Comparison of ENCODE assay signal across 9 cellular contexts in the genomic region with DNA sequence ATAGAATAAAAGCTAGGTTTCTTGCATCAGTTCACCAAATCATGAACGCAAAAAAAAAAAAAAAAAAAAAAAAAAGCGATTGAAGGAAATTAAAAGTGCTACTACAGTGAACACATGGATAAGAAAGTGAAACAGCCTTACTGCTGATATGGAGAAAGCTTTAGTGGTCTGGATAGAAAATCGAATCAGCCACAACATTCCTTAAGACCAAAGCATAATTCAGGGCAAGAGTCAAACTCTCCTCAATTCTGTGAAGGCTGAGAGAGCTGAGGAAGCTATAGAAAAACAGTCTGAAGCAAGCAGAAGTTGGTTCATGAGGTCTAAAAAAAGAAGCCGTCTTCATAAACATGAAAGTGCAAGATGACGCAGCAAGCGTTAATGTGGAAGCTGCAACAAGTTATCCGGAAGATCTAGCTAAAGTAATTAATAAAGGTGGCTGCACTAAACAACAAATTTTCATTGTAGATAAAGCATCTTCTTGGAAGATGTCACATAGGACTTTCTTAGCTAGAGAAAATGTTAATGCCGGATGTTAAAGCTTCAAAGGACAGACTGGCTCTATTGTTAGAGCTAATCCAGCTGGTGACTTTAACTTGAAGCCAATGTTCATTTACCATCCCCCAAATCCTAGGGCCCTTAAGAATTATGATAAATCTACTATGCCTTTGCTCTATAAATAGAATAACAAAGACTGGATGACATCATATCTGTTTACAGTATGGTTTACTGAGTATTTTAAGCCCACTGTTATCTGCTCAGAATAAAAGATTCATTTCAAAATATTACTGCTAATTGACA. TPM values are rescaled to one million over a fixed set of nuclear protein-coding genes. Genes with fewer than 3 reads are reported as not detected.
DNase-seq lines count a peak whose midpoint lies in the region; ATAC-seq, FAIRE-seq and TF ChIP-seq lines count a peak whose summit lies in the region.
"Had no signal": no experiment of that assay in that cellular context is flagged by ENCODE, and none has a peak within 500 bp of the region (broad histone marks: within the 10 kb centered on the region; RNA-seq: fewer than 3 reads in every experiment).

No MANE protein-coding gene starts in this region.

- CTCF ChIA-PET in activated naive CD4-positive, alpha-beta T cell treated with anti-CD3 and anti-CD28 coated beads, Interleukin-2, amount 10 ng/mL, durations not matched to agents 7 days and 5 days (lab: Charles Lee) = no interaction called here
- CTCF ChIA-PET in activated CD8-positive, alpha-beta T cell treated with anti-CD3 and anti-CD28 coated beads, Interleukin-2, amount 10 ng/mL, durations not matched to agents 7 days and 5 days (lab: Charles Lee) = interaction anchor here (1.2 kb wide), 2 partner anchors 11 to 17 kb away, joined by 3 read pairs; no protein-coding TSS in a partner anchor
- CTCF ChIA-PET in activated CD4-positive, alpha-beta memory T cell treated with anti-CD3 and anti-CD28 coated beads for 36 hours (lab: Charles Lee) = no interaction called here

- DNase-seq in activated naive CD4-positive, alpha-beta T cell treated with anti-CD3 and anti-CD28 coated beads, Interleukin-2, amount 10 ng/mL, durations not matched to agents 7 days and 5 days = no peak
- no peak for DNase-seq in activated naive CD4-positive, alpha-beta T cell treated with anti-CD3 and anti-CD28 coated beads, Interleukin-2, amount 50 U/mL, for 72 hours (ENCODE audit: low spot score in 2 of 2)
- no peak for DNase-seq in activated CD8-positive, alpha-beta T cell treated with anti-CD3 and anti-CD28 coated beads, Interleukin-2, amount 10 ng/mL, durations not matched to agents 7 days and 5 days
- DNase-seq in kidney glomerular epithelial cell (lab: John Stamatoyannopoulos, UW) (peak; percentile 35), uterus (no peak), D721Med (ENCODE audit: insufficient read length, low spot score) (no peak), sciatic nerve (ENCODE audit: low spot score) (no peak)
- DNase-seq in activated CD4-positive, alpha-beta memory T cell treated with anti-CD3 and anti-CD28 coated beads for 36 hours = no peak

- H3K4me1 Mint-ChIP-seq in activated naive CD4-positive, alpha-beta T cell treated with anti-CD3 and anti-CD28 coated beads, Interleukin-2, amount 10 ng/mL, durations not matched to agents 7 days and 5 days = peaks cover 2% of the 10 kb centered on the region
- H3K4me1 Mint-ChIP-seq in activated CD8-positive, alpha-beta T cell treated with anti-CD3 and anti-CD28 coated beads, Interleukin-2, amount 10 ng/mL, durations not matched to agents 7 days and 5 days (ENCODE audit: low read depth) = no peaks in the 10 kb centered on the region
- no peaks in the 10 kb centered on the region for H3K4me1 Mint-ChIP-seq in activated CD4-positive, alpha-beta memory T cell treated with anti-CD3 and anti-CD28 coated beads for 36 hours (ENCODE audit: low read depth)

- H3K27me3 ChIP-seq in uterus = no peaks in the 10 kb centered on the region

- no peak for FAIRE-seq in D721Med (lab: Jason Lieb, UNC)

- no peaks in the 10 kb centered on the region for H3K9me3 ChIP-seq in uterus

- H3K27ac ChIP-seq in uterus = peak overlapping the region; percentile 60 to 84

- H3K36me3 ChIP-seq in uterus = no peaks in the 10 kb centered on the region

- H3K4me1 ChIP-seq in uterus = no peaks in the 10 kb centered on the region

- TF ChIP-seq CTCF in uterus (IDR thresholded peaks at IDR 0.05) (no peak), D721Med (IDR thresholded peaks at IDR 0.05; ENCODE audit: insufficient read depth, missing control alignments) (no peak)

- no peak for TF ChIP-seq POLR2A in uterus (IDR thresholded peaks at IDR 0.05)

- ATAC-seq in activated naive CD4-positive, alpha-beta T cell treated with anti-CD3 and anti-CD28 coated beads, Interleukin-2, amount 50 U/mL, for 72 hours = no peak
- ATAC-seq in activated CD8-positive, alpha-beta T cell treated with anti-CD3 and anti-CD28 coated beads, Interleukin-2, amount 10 ng/mL, durations not matched to agents 7 days and 5 days = no peak
- no peak for ATAC-seq in sciatic nerve

- H3K27me3 Mint-ChIP-seq in activated naive CD4-positive, alpha-beta T cell treated with anti-CD3 and anti-CD28 coated beads, Interleukin-2, amount 10 ng/mL, durations not matched to agents 7 days and 5 days = peaks cover 4% of the 10 kb centered on the region
- H3K27me3 Mint-ChIP-seq in activated CD8-positive, alpha-beta T cell treated with anti-CD3 and anti-CD28 coated beads, Interleukin-2, amount 10 ng/mL, durations not matched to agents 7 days and 5 days (ENCODE audit: low read depth) = peaks cover 13% of the 10 kb centered on the region
- peaks cover 6% of the 10 kb centered on the region for H3K27me3 Mint-ChIP-seq in activated CD4-positive, alpha-beta memory T cell treated with anti-CD3 and anti-CD28 coated beads for 36 hours

- H3K27ac Mint-ChIP-seq in activated naive CD4-positive, alpha-beta T cell treated with anti-CD3 and anti-CD28 coated beads, Interleukin-2, amount 10 ng/mL, durations not matched to agents 7 days and 5 days = no peak overlapping the region
- H3K27ac Mint-ChIP-seq in activated naive CD4-positive, alpha-beta T cell treated with anti-CD3 and anti-CD28 coated beads, Interleukin-2, amount 50 U/mL, for 72 hours = no peak overlapping the region
- H3K27ac Mint-ChIP-seq in activated CD8-positive, alpha-beta T cell treated with anti-CD3 and anti-CD28 coated beads, Interleukin-2, amount 10 ng/mL, durations not matched to agents 7 days and 5 days = no peak overlapping the region
- H3K27ac Mint-ChIP-seq in activated CD4-positive, alpha-beta memory T cell treated with anti-CD3 and anti-CD28 coated beads for 36 hours = no peak overlapping the region
- H3K27ac Mint-ChIP-seq: CD4-positive, CD25-positive, alpha-beta regulatory T cell had no signal

- H3K36me3 Mint-ChIP-seq in activated naive CD4-positive, alpha-beta T cell treated with anti-CD3 and anti-CD28 coated beads, Interleukin-2, amount 10 ng/mL, durations not matched to agents 7 days and 5 days = no peaks in the 10 kb centered on the region
- no peaks in the 10 kb centered on the region for H3K36me3 Mint-ChIP-seq in activated naive CD4-positive, alpha-beta T cell treated with anti-CD3 and anti-CD28 coated beads, Interleukin-2, amount 50 U/mL, for 72 hours
- no peaks in the 10 kb centered on the region for H3K36me3 Mint-ChIP-seq in activated CD8-positive, alpha-beta T cell treated with anti-CD3 and anti-CD28 coated beads, Interleukin-2, amount 10 ng/mL, durations not matched to agents 7 days and 5 days (ENCODE audit: low read depth)
- H3K36me3 Mint-ChIP-seq in activated CD4-positive, alpha-beta memory T cell treated with anti-CD3 and anti-CD28 coated beads for 36 hours = no peaks in the 10 kb centered on the region
- H3K36me3 Mint-ChIP-seq: CD4-positive, CD25-positive, alpha-beta regulatory T cell had no signal

- POLR2A ChIA-PET in activated CD8-positive, alpha-beta T cell treated with anti-CD3 and anti-CD28 coated beads, Interleukin-2, amount 10 ng/mL, durations not matched to agents 7 days and 5 days (lab: Charles Lee) = no interaction called here
- POLR2A ChIA-PET in activated CD4-positive, alpha-beta memory T cell treated with anti-CD3 and anti-CD28 coated beads for 36 hours (lab: Charles Lee) = no interaction called here

- intact Hi-C loops in uterus (cut with DNase I; ENCODE audit: low total_unique reads) = no loop called here
- intact Hi-C loops in activated CD4-positive, alpha-beta memory T cell treated with anti-CD3 and anti-CD28 coated beads for 36 hours (cut with micrococcal nuclease) = loop anchor here (5.0 kb wide), 1 partner anchor 139 kb away; no protein-coding TSS in a partner anchor
- intact Hi-C loops in sciatic nerve (cut with DNase I) = no loop called here

- peak overlapping the region; percentile 8 to 10 for H3K4me3 ChIP-seq in uterus

- no peaks in the 10 kb centered on the region for H3K9me3 Mint-ChIP-seq in activated naive CD4-positive, alpha-beta T cell treated with anti-CD3 and anti-CD28 coated beads, Interleukin-2, amount 10 ng/mL, durations not matched to agents 7 days and 5 days
- no peaks in the 10 kb centered on the region for H3K9me3 Mint-ChIP-seq in activated naive CD4-positive, alpha-beta T cell treated with anti-CD3 and anti-CD28 coated beads, Interleukin-2, amount 50 U/mL, for 72 hours
- H3K9me3 Mint-ChIP-seq in activated CD8-positive, alpha-beta T cell treated with anti-CD3 and anti-CD28 coated beads, Interleukin-2, amount 10 ng/mL, durations not matched to agents 7 days and 5 days (ENCODE audit: insufficient read depth) = no peaks in the 10 kb centered on the region
- H3K9me3 Mint-ChIP-seq in activated CD4-positive, alpha-beta memory T cell treated with anti-CD3 and anti-CD28 coated beads for 36 hours = no peaks in the 10 kb centered on the region
- H3K9me3 Mint-ChIP-seq: CD4-positive, CD25-positive, alpha-beta regulatory T cell had no signal

- peak overlapping the region; percentile 3 for H3K4me3 Mint-ChIP-seq in activated naive CD4-positive, alpha-beta T cell treated with anti-CD3 and anti-CD28 coated beads, Interleukin-2, amount 10 ng/mL, durations not matched to agents 7 days and 5 days
- peak overlapping the region; percentile 13 for H3K4me3 Mint-ChIP-seq in activated CD8-positive, alpha-beta T cell treated with anti-CD3 and anti-CD28 coated beads, Interleukin-2, amount 10 ng/mL, durations not matched to agents 7 days and 5 days
- no peak overlapping the region for H3K4me3 Mint-ChIP-seq in activated CD4-positive, alpha-beta memory T cell treated with anti-CD3 and anti-CD28 coated beads for 36 hours

RNA-seq across cellular contexts. Expression of a gene that starts 19.2 kb away (rescaled TPM):
- total RNA-seq in activated naive CD4-positive, alpha-beta T cell treated with anti-CD3 and anti-CD28 coated beads, Interleukin-2, amount 50 U/mL, for 72 hours = not detected
- total RNA-seq in activated CD8-positive, alpha-beta T cell treated with anti-CD3 and anti-CD28 coated beads, Interleukin-2, amount 10 ng/mL, durations not matched to agents 7 days and 5 days = not detected
- total RNA-seq in uterus = 100 to 1,000 TPM in 1 of 4 donors, 10 to 100 TPM in 3; 12.6 to 441 (median 30.6) TPM
- not detected for total RNA-seq in activated CD4-positive, alpha-beta memory T cell treated with anti-CD3 and anti-CD28 coated beads for 36 hours
- 18.9 TPM for total RNA-seq in sciatic nerve
- total RNA-seq: CD4-positive, CD25-positive, alpha-beta regulatory T cell had no signal

Comparison
In these comparisons a context has a peak if more than half of its experiments do, and no peak if none do; other contexts are left out.
1. RNA of a gene that starts 19.2 kb away (total RNA-seq): 12.6 to 441 TPM in uterus and 18.9 TPM in sciatic nerve (single experiment); not detected in activated naive CD4-positive, alpha-beta T cell treated with anti-CD3 and anti-CD28 coated beads, Interleukin-2, amount 50 U/mL, for 72 hours, not detected in activated CD8-positive, alpha-beta T cell treated with anti-CD3 and anti-CD28 coated beads, Interleukin-2, amount 10 ng/mL, durations not matched to agents 7 days and 5 days and not detected in activated CD4-positive, alpha-beta memory T cell treated with anti-CD3 and anti-CD28 coated beads for 36 hours; every median in the first group is over 10 times any median in the second.